8 cellular contexts compared by ENCODE assay signal in the genomic region with DNA sequence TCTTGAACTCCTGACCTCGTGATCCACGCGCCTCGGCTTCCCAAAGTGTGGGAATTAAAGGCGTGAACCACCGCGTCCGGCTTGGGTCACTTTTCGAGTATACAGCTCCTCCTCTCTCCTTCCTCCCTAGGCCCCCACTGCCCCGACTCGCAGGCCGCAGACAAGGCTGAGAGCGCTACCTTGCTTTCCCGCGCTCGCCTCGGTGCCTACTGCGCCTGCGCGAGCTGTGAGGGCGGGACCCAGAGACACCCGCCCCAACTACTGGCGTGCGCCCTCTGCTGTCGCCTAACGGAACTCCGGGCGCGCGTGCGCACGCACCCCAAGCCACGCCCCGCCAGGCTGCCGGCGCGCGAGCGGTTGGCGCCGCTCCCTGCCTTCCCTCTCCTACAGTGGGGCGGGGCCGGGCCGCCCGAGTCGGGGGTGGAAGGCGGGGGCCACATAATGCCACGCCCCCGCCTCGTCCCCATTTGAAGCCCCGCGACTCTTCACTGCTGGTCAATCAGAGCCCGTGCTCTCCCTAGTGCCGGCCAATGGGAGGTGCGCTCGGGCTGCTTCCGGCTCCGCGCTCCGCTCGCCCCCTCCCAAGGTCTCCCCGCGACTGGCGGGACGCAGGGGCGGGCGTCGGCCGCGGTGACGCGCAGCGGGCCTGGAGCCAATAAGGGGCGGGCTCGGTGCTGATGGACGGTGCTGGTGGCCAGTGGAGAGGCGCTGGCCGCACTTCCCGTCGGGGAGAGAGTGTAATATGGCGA. TPM values are rescaled to one million over a fixed set of nuclear protein-coding genes. Genes with fewer than 3 reads are reported as not detected.
DNase-seq lines count a peak whose midpoint lies in the region; ATAC-seq and TF ChIP-seq lines count a peak whose summit lies in the region.

A gene (plus strand): TSS at position 730 of the 749 bp plus-strand sequence. CDS start 13 bp downstream, at position 743.

- no peaks in the 10 kb centered on the region for H3K9me3 Mint-ChIP-seq in activated naive CD4-positive, alpha-beta T cell treated with anti-CD3 and anti-CD28 coated beads, Interleukin-2, amount 50 U/mL, for 24 hours

- DNase-seq in NCI-H1092 (lab: John Stamatoyannopoulos, UW) (peak; percentile 98), glomerular endothelial cell (ENCODE audit: extremely low read depth, low read depth, low spot score) (peak; percentile 70), occipital lobe (lab: John Stamatoyannopoulos, UW) (peak; percentile 99)

- no peaks in the 10 kb centered on the region for H3K27me3 Mint-ChIP-seq in activated naive CD4-positive, alpha-beta T cell treated with anti-CD3 and anti-CD28 coated beads, Interleukin-2, amount 50 U/mL, for 24 hours

- peak; percentile 48 for TF ChIP-seq POLR2A in GM10847 (IDR thresholded peaks at IDR 0.05; ENCODE audit: extremely low read depth, insufficient read length)

- H3K4me3 Mint-ChIP-seq in activated naive CD4-positive, alpha-beta T cell treated with anti-CD3 and anti-CD28 coated beads, Interleukin-2, amount 50 U/mL, for 24 hours: peak within 1 kb of the TSS; percentile 94

- peaks cover 2% of the 10 kb centered on the region for H3K36me3 Mint-ChIP-seq in activated naive CD4-positive, alpha-beta T cell treated with anti-CD3 and anti-CD28 coated beads, Interleukin-2, amount 50 U/mL, for 24 hours

- H3K27ac ChIP-seq in temporal lobe (ENCODE audit: low read depth, low read length): peak within 1 kb of the TSS; percentile 77

- ATAC-seq in HG02610 (IDR thresholded peaks at IDR 0.05; ENCODE audit: unreplicated experiment) (peak; percentile 93), SK-N-SH treated with all-trans-retinoic acid at 6 μM for 48 hours (peak; percentile 98)

- peak within 1 kb of the TSS; percentile 96 for H3K27ac Mint-ChIP-seq in activated naive CD4-positive, alpha-beta T cell treated with anti-CD3 and anti-CD28 coated beads, Interleukin-2, amount 50 U/mL, for 24 hours

- peaks cover 30% of the 10 kb centered on the region for H3K4me1 Mint-ChIP-seq in activated naive CD4-positive, alpha-beta T cell treated with anti-CD3 and anti-CD28 coated beads, Interleukin-2, amount 50 U/mL, for 24 hours

TF ChIP-seq in SK-N-SH treated with all-trans-retinoic acid at 6 μM for 48 hours, 23 proteins besides CTCF, POLR2A, EP300 and RAD21:
- TF ChIP-seq ISL1 (CRISPR knock-in tag; IDR thresholded peaks at IDR 0.05): no peak
- TF ChIP-seq, protein P1, sequence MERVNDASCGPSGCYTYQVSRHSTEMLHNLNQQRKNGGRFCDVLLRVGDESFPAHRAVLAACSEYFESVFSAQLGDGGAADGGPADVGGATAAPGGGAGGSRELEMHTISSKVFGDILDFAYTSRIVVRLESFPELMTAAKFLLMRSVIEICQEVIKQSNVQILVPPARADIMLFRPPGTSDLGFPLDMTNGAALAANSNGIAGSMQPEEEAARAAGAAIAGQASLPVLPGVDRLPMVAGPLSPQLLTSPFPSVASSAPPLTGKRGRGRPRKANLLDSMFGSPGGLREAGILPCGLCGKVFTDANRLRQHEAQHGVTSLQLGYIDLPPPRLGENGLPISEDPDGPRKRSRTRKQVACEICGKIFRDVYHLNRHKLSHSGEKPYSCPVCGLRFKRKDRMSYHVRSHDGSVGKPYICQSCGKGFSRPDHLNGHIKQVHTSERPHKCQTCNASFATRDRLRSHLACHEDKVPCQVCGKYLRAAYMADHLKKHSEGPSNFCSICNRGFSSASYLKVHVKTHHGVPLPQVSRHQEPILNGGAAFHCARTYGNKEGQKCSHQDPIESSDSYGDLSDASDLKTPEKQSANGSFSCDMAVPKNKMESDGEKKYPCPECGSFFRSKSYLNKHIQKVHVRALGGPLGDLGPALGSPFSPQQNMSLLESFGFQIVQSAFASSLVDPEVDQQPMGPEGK (CRISPR knock-in tag; IDR thresholded peaks at IDR 0.05; ENCODE audit: borderline replicate concordance): 0 out of 2 replicates have a peak, but pooled peaks have one; percentile 45
TF ChIP-seq in SK-N-SH treated with all-trans-retinoic acid at 6 μM for 48 hours: peak in this region for 1.

RNA-seq across cellular contexts. Expression of the gene that starts here (rescaled TPM):
- 67.5 and 78.0 TPM in 2 replicates for total RNA-seq in glomerular endothelial cell
- 33.7 TPM for total RNA-seq in occipital lobe
- total RNA-seq in temporal lobe: 26.1 TPM

Comparison
In these comparisons a context has a peak if more than half of its experiments do, and no peak if none do; other contexts are left out.
1. Peak in every context shown above with its lines: DNase-seq, ATAC-seq and H3K27ac ChIP-seq.